In genomic region chr5:171419663-171420428, GRCh38 we compare ENCODE assay signal across 9 cellular contexts. TPM values are rescaled to one million over a fixed set of nuclear protein-coding genes. Genes with fewer than 3 reads are reported as not detected.
A peak's percentile ranks its signal among the peaks of the same experiment; 100 is the strongest.
DNase-seq lines count a peak whose midpoint lies in the region; ATAC-seq and TF ChIP-seq lines count a peak whose summit lies in the region.
"Had no signal": no experiment of that assay in that cellular context is flagged by ENCODE, and none has a peak within 500 bp of the region (broad histone marks: within the 10 kb centered on the region; RNA-seq: fewer than 3 reads in every experiment).

No MANE protein-coding gene starts in this region.

- peak in 2 of 5 donors; percentile 19 to 26 for DNase-seq in CD8-positive, alpha-beta memory T cell
- DNase-seq in activated T-helper 2 cell treated with anti-CD3 and anti-CD28 coated beads, Interferon-gamma antibody, Interleukin-2, Interleukin-4, amounts not matched to agents 10 μg/mL and 5 μg/mL and 100 μg/mL, durations not matched to agents 14 hours and 24 hours and 36 hours (ENCODE audit: low spot score), result peak; percentile 18
- peak in 4 of 5 donors; percentile 33 to 77 (median 52) for DNase-seq in heart left ventricle
- DNase-seq in retina, result peak; percentile 53
- no peak for DNase-seq in activated gamma-delta T cell treated with Interleukin-2 at 50 U/mL for 16 hours
- DNase-seq in NCI-H1694 (lab: John Stamatoyannopoulos, UW), result no peak

- WGBS in heart left ventricle, 4 donors, result 0 to 2% (median 1%) methylated on average over 17 to 99 of the region's 99 CpGs

- H3K9me3 ChIP-seq in CD8-positive, alpha-beta memory T cell (ENCODE audit: low read length), result no peaks in the 10 kb centered on the region
- H3K9me3 ChIP-seq in Loucy (ENCODE audit: insufficient read depth, low read depth, low read length) (no peaks in the 10 kb centered on the region), heart left ventricle (no peaks in the 10 kb centered on the region)

- H3K9ac ChIP-seq in Loucy (ENCODE audit: low read depth, low read length, poor library complexity, severe bottlenecking), result no peak overlapping the region
- H3K9ac ChIP-seq: KMS-11 had no signal

- H3K27me3 ChIP-seq in CD8-positive, alpha-beta memory T cell (ENCODE audit: insufficient read depth, low read length, poor library complexity, severe bottlenecking), result peaks cover 18% of the 10 kb centered on the region
- H3K27me3 ChIP-seq in Loucy (ENCODE audit: insufficient read depth, low read length, poor library complexity, severe bottlenecking) (no peaks in the 10 kb centered on the region), heart left ventricle (peaks cover 0 to 29% (median 0%) of the 10 kb centered on the region in 9 donors)

- CTCF ChIA-PET in CD8-positive, alpha-beta memory T cell (lab: Charles Lee), result interaction anchor here (1.4 to 2.6 kb wide), 5 partner anchors 21 to 1279 kb away, joined by 4 to 8 read pairs (median 4); no protein-coding TSS in a partner anchor

- ATAC-seq in GM19395 (IDR thresholded peaks at IDR 0.05; ENCODE audit: unreplicated experiment) (peak; percentile 37), heart left ventricle (peak in 2 of 4 donors; percentile 19 to 27)

- no peaks in the 10 kb centered on the region for H3K36me3 Mint-ChIP-seq in CD8-positive, alpha-beta memory T cell
- H3K36me3 Mint-ChIP-seq in activated T-helper 2 cell treated with anti-CD3 and anti-CD28 coated beads, Interferon-gamma antibody, Interleukin-2, Interleukin-4, amounts not matched to agents 10 μg/mL and 5 μg/mL and 100 μg/mL, durations not matched to agents 14 hours and 24 hours and 36 hours (ENCODE audit: low read depth), result no peaks in the 10 kb centered on the region

- H4K20me1 ChIP-seq in Loucy (ENCODE audit: insufficient read depth, low read length, poor library complexity, severe bottlenecking), result no peaks in the 10 kb centered on the region

- intact Hi-C loops in activated T-helper 2 cell treated with anti-CD3 and anti-CD28 coated beads, Interferon-gamma antibody, Interleukin-2, Interleukin-4, amounts not matched to agents 10 μg/mL and 5 μg/mL and 100 μg/mL, durations not matched to agents 14 hours and 24 hours and 36 hours (cut with micrococcal nuclease), result loop anchor here (10.0 kb wide), 3 partner anchors 105 to 625 kb away; no protein-coding TSS in a partner anchor
- intact Hi-C loops in heart left ventricle (cut with DNase I), result loop anchor here (1.0 to 10.0 kb wide), 22 partner anchors 62 to 635 kb away; no protein-coding TSS in a partner anchor

- TF ChIP-seq POLR2A in heart left ventricle (IDR thresholded peaks at IDR 0.05), result no peak

- H3K27ac Mint-ChIP-seq in CD8-positive, alpha-beta memory T cell, result peak overlapping the region in 1 of 8 donors; percentile 83
- H3K27ac Mint-ChIP-seq in activated T-helper 2 cell treated with anti-CD3 and anti-CD28 coated beads, Interferon-gamma antibody, Interleukin-2, Interleukin-4, amounts not matched to agents 10 μg/mL and 5 μg/mL and 100 μg/mL, durations not matched to agents 14 hours and 24 hours and 36 hours, result no peak overlapping the region

- TF ChIP-seq CTCF in Loucy (conservative IDR thresholded peaks at IDR 0.05; ENCODE audit: low read length) (no peak), heart left ventricle (IDR thresholded peaks at IDR 0.05) (peak in 2 of 12 donors; percentile 4 to 8)

- H3F3A ChIP-seq in Loucy (ENCODE audit: low read depth), result no peaks in the 10 kb centered on the region

- no peaks in the 10 kb centered on the region for H3K9me3 Mint-ChIP-seq in CD8-positive, alpha-beta memory T cell
- H3K9me3 Mint-ChIP-seq in activated T-helper 2 cell treated with anti-CD3 and anti-CD28 coated beads, Interferon-gamma antibody, Interleukin-2, Interleukin-4, amounts not matched to agents 10 μg/mL and 5 μg/mL and 100 μg/mL, durations not matched to agents 14 hours and 24 hours and 36 hours, result no peaks in the 10 kb centered on the region

- H2AFZ ChIP-seq in Loucy (ENCODE audit: low read length), result peak overlapping the region; percentile 49; the same call in 1 of the 2 replicates

- H3K27ac ChIP-seq in CD8-positive, alpha-beta memory T cell (ENCODE audit: low read depth, low read length), result no peak overlapping the region
- H3K27ac ChIP-seq in heart left ventricle, result peak overlapping the region; percentile 53 to 93 (median 82)
- H3K27ac ChIP-seq: KMS-11 had no signal

- peaks cover 13% of the 10 kb centered on the region for H3K4me1 ChIP-seq in CD8-positive, alpha-beta memory T cell (ENCODE audit: insufficient read depth, low read length)
- H3K4me1 ChIP-seq in Loucy (ENCODE audit: insufficient read depth, low read length, poor library complexity, severe bottlenecking) (no peaks in the 10 kb centered on the region), heart left ventricle (peaks cover 4 to 61% (median 26%) of the 10 kb centered on the region in 12 donors)

- H3K27me3 Mint-ChIP-seq in CD8-positive, alpha-beta memory T cell, result peaks cover 12 to 29% of the 10 kb centered on the region in 2 donors
- peaks cover 27% of the 10 kb centered on the region for H3K27me3 Mint-ChIP-seq in activated T-helper 2 cell treated with anti-CD3 and anti-CD28 coated beads, Interferon-gamma antibody, Interleukin-2, Interleukin-4, amounts not matched to agents 10 μg/mL and 5 μg/mL and 100 μg/mL, durations not matched to agents 14 hours and 24 hours and 36 hours (ENCODE audit: low read depth)

- H3K4me3 Mint-ChIP-seq in CD8-positive, alpha-beta memory T cell, result peak overlapping the region; percentile 69 to 91 (median 83)
- peak overlapping the region; percentile 69 for H3K4me3 Mint-ChIP-seq in activated T-helper 2 cell treated with anti-CD3 and anti-CD28 coated beads, Interferon-gamma antibody, Interleukin-2, Interleukin-4, amounts not matched to agents 10 μg/mL and 5 μg/mL and 100 μg/mL, durations not matched to agents 14 hours and 24 hours and 36 hours (ENCODE audit: low read depth)

- H3K79me2 ChIP-seq in Loucy (ENCODE audit: insufficient read depth, low read length), result no peaks in the 10 kb centered on the region

- H3K4me1 Mint-ChIP-seq in CD8-positive, alpha-beta memory T cell, result peaks cover 10 to 21% (median 14%) of the 10 kb centered on the region in 3 donors
- H3K4me1 Mint-ChIP-seq in activated T-helper 2 cell treated with anti-CD3 and anti-CD28 coated beads, Interferon-gamma antibody, Interleukin-2, Interleukin-4, amounts not matched to agents 10 μg/mL and 5 μg/mL and 100 μg/mL, durations not matched to agents 14 hours and 24 hours and 36 hours (ENCODE audit: low read depth), result peaks cover 5% of the 10 kb centered on the region

- H3K4me2 ChIP-seq in Loucy (ENCODE audit: low read depth, low read length, poor library complexity, severe bottlenecking), result peak overlapping the region; percentile 80

- POLR2A ChIA-PET in CD8-positive, alpha-beta memory T cell (lab: Charles Lee), result interaction anchor here (1.1 kb wide), 1 partner anchor 586 kb away, joined by 3 read pairs; the partner anchor contains the start of gene FBXW11

- no peaks in the 10 kb centered on the region for H3K36me3 ChIP-seq in CD8-positive, alpha-beta memory T cell (ENCODE audit: insufficient read depth, low read length)
- H3K36me3 ChIP-seq in Loucy (ENCODE audit: insufficient read depth, low read length), result no peaks in the 10 kb centered on the region
- no peaks in the 10 kb centered on the region for H3K36me3 ChIP-seq in heart left ventricle

- no peak overlapping the region for H3K4me3 ChIP-seq in CD8-positive, alpha-beta memory T cell (ENCODE audit: low read length)
- H3K4me3 ChIP-seq in Loucy (ENCODE audit: low read length, poor library complexity, severe bottlenecking), result peak overlapping the region; percentile 72
- peak overlapping the region; percentile 44 to 77 (median 59) for H3K4me3 ChIP-seq in heart left ventricle

- H3K9me2 ChIP-seq in Loucy (replicated peaks; ENCODE audit: low read depth, low read length), result no peaks in the 10 kb centered on the region

RNA-seq across cellular contexts. Expression of gene FGF18, which starts 0.4 kb away (rescaled TPM):
- under 1 TPM; 0.18 to 0.22 TPM for total RNA-seq in CD8-positive, alpha-beta memory T cell
- polyA plus RNA-seq in CD8-positive, alpha-beta memory T cell, result not detected
- 0.16 TPM in 1 of 2 replicates, not detected in the other for total RNA-seq in activated T-helper 2 cell treated with anti-CD3 and anti-CD28 coated beads, Interferon-gamma antibody, Interleukin-2, Interleukin-4, amounts not matched to agents 10 μg/mL and 5 μg/mL and 100 μg/mL, durations not matched to agents 14 hours and 24 hours and 36 hours
- total RNA-seq in heart left ventricle, result 10 to 100 TPM in 7 of 9 donors, 1 to 10 TPM in 2; 6.8 to 63.0 (median 23.1) TPM
- 1 to 10 TPM; 3.4 to 5.5 TPM for polyA plus RNA-seq in heart left ventricle

RNA-seq across cellular contexts. Expression of gene NPM1, which starts 32.2 kb away (rescaled TPM):
- 1,000 to 10,000 TPM; 4,412 to 4,687 TPM for total RNA-seq in CD8-positive, alpha-beta memory T cell
- polyA plus RNA-seq in CD8-positive, alpha-beta memory T cell, result 603 TPM
- 2,774 and 3,051 TPM in 2 replicates for total RNA-seq in activated T-helper 2 cell treated with anti-CD3 and anti-CD28 coated beads, Interferon-gamma antibody, Interleukin-2, Interleukin-4, amounts not matched to agents 10 μg/mL and 5 μg/mL and 100 μg/mL, durations not matched to agents 14 hours and 24 hours and 36 hours
- total RNA-seq in heart left ventricle, result 100 to 1,000 TPM; 240 to 569 (median 442) TPM
- 1,000 to 10,000 TPM in 1 of 2 donors, 100 to 1,000 TPM in 1; 417 to 1,458 TPM for polyA plus RNA-seq in heart left ventricle

Comparison
In these comparisons a context has a peak if more than half of its experiments do, and no peak if none do; other contexts are left out.
1. DNase-seq: peak in activated T-helper 2 cell treated with anti-CD3 and anti-CD28 coated beads, Interferon-gamma antibody, Interleukin-2, Interleukin-4, amounts not matched to agents 10 μg/mL and 5 μg/mL and 100 μg/mL, durations not matched to agents 14 hours and 24 hours and 36 hours (single experiment), heart left ventricle (4 of 5) and retina (single experiment); none in activated gamma-delta T cell treated with Interleukin-2 at 50 U/mL for 16 hours (single experiment) and NCI-H1694 (single experiment).